In genomic region chr12:90064759-90065158, GRCh38 we compare ENCODE assay signal across 2 cellular contexts.
TF ChIP-seq lines count a peak whose summit lies in the region.

No MANE protein-coding gene starts in this region.

TF ChIP-seq in SK-N-SH, 30 proteins besides CTCF, POLR2A, EP300 and RAD21:
- TF ChIP-seq RFX5 (IDR thresholded peaks at IDR 0.05; ENCODE audit: low read length): no peak
- TF ChIP-seq NRF1 (IDR thresholded peaks at IDR 0.05; ENCODE audit: low read depth, low read length): no peak
- TF ChIP-seq FOSL2 (IDR thresholded peaks at IDR 0.05; ENCODE audit: borderline replicate concordance, low read depth): no peak
- no peak for TF ChIP-seq TEAD4 (IDR thresholded peaks at IDR 0.05; ENCODE audit: borderline replicate concordance, insufficient read depth)
- no peak for TF ChIP-seq MEF2A (IDR thresholded peaks at IDR 0.05; ENCODE audit: borderline replicate concordance, low read depth)
- TF ChIP-seq PBX3 (IDR thresholded peaks at IDR 0.05): no peak
- no peak for TF ChIP-seq ZBTB33 (IDR thresholded peaks at IDR 0.05; ENCODE audit: borderline replicate concordance, low read depth)
- TF ChIP-seq USF1 (IDR thresholded peaks at IDR 0.05; ENCODE audit: borderline replicate concordance, low read depth): no peak
- TF ChIP-seq ELF1 (IDR thresholded peaks at IDR 0.05): no peak

TF ChIP-seq in SK-N-SH treated with all-trans-retinoic acid at 6 μM for 48 hours, 23 proteins besides CTCF, POLR2A, EP300 and RAD21:
- no peak for TF ChIP-seq POU6F1 (CRISPR knock-in tag; IDR thresholded peaks at IDR 0.05; ENCODE audit: borderline replicate concordance, low read depth)
- TF ChIP-seq CREB5 (CRISPR knock-in tag; IDR thresholded peaks at IDR 0.05; ENCODE audit: low read depth): no peak
- TF ChIP-seq SNAI2 (CRISPR knock-in tag; IDR thresholded peaks at IDR 0.05): no peak
- no peak for TF ChIP-seq OSR1 (CRISPR knock-in tag; IDR thresholded peaks at IDR 0.05)
- no peak for TF ChIP-seq CSRNP3 (CRISPR knock-in tag; IDR thresholded peaks at IDR 0.05)
- TF ChIP-seq ZNF565 (CRISPR knock-in tag; conservative IDR thresholded peaks at IDR 0.05; ENCODE audit: low read depth): no peak
- TF ChIP-seq GLIS3 (CRISPR knock-in tag; IDR thresholded peaks at IDR 0.05): no peak
- no peak; the same call in 1 of the 2 replicates for TF ChIP-seq ISL1 (CRISPR knock-in tag; IDR thresholded peaks at IDR 0.05)
- TF ChIP-seq BACH2 (CRISPR knock-in tag; IDR thresholded peaks at IDR 0.05; ENCODE audit: borderline replicate concordance): no peak
- TF ChIP-seq ZFP30 (CRISPR knock-in tag; IDR thresholded peaks at IDR 0.05): no peak
- TF ChIP-seq ZNF70 (CRISPR knock-in tag; IDR thresholded peaks at IDR 0.05): no peak
TF ChIP-seq in SK-N-SH treated with all-trans-retinoic acid at 6 μM for 48 hours: peak in this region for 0.
